In the genomic region with DNA sequence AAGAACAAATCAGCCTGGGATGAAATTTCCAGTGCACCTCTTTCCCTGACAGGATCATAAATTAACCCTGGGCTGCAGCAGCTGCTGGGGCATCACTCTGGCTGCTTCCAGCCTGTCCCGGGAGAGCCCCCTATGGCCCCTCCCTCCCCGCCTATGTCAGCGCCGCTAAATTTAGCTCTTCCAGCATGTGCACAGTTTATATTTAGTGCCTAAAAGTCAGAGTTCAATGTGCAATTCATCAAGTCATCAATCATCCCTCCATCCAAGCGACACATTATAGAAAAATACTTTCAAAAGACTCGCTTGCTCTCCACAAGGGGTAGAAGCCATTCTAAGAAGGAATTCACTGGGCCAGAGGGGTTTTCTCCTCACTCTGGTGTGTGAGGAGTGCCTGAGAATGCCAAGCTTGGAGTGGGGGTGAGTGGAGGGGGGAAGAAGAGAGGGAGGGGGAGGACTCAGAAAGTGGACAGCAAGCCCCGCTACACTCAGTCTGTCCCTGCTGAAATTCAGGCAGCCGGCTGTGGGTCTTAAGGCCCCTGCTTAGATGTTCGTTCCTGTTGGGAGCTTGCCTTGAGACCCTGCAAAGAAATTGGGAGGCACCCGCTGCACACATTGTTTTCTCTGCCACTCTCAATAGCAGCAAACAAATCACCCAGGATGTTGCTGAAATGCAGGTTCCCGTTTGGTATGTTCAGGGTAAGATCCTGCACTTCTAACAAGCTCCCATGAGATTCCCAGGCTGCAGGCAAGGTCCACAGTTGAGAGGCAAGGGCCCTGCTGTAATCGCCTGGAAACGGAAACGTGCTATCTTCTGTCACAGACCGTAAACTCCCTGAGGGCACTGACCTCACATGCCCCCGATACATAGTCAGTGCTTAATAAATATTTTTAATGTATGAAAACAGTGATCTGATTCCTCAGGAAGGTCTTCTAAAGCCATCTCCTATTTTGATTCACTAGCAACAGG, we compare ENCODE assay signal across 11 cellular contexts. TPM values are rescaled to one million over a fixed set of nuclear protein-coding genes. Genes with fewer than 3 reads are reported as not detected.
DNase-seq lines count a peak whose midpoint lies in the region; ATAC-seq, FAIRE-seq and TF ChIP-seq lines count a peak whose summit lies in the region.
"Had no signal": no experiment of that assay in that cellular context is flagged by ENCODE, and none has a peak within 500 bp of the region (broad histone marks: within the 10 kb centered on the region; RNA-seq: fewer than 3 reads in every experiment).

No MANE protein-coding gene starts in this region.

- H3K27ac ChIP-seq in ascending aorta (peak overlapping the region; percentile 72 to 73), small intestine (ENCODE audit: low read depth in 1 of 2, low read length in 1 of 2) (no peak overlapping the region), suprapubic skin (no peak overlapping the region)

- peak; percentile 44 for ATAC-seq in left lobe of liver
- no peak for ATAC-seq in GM18907 (IDR thresholded peaks at IDR 0.05; ENCODE audit: unreplicated experiment)

- 47 to 67% (median 56%) methylated on average over 16 of the region's 16 CpGs for WGBS in small intestine, 3 donors
- 45% methylated on average over 16 of the region's 16 CpGs for WGBS in suprapubic skin

- H3K4me1 ChIP-seq in ascending aorta = peaks cover 12 to 21% of the 10 kb centered on the region in 2 donors
- peaks cover 0 to 2% of the 10 kb centered on the region in 2 donors for H3K4me1 ChIP-seq in small intestine (ENCODE audit: control insufficient read depth in 2 of 2, insufficient read depth in 1 of 2, low read depth in 1 of 2, low read length in 1 of 2)
- H3K4me1 ChIP-seq in suprapubic skin = peaks cover 13% of the 10 kb centered on the region
- H3K4me1 ChIP-seq: Caco-2 had no signal

- intact Hi-C loops in ascending aorta (cut with DNase I) = loop anchor here (5.0 kb wide), 2 partner anchors 73 to 103 kb away; no protein-coding TSS in a partner anchor

- no peaks in the 10 kb centered on the region for H3K36me3 ChIP-seq in ascending aorta
- H3K36me3 ChIP-seq in small intestine (ENCODE audit: control insufficient read depth in 2 of 2, insufficient read depth in 2 of 2, low read length in 2 of 2) = no peaks in the 10 kb centered on the region
- H3K36me3 ChIP-seq in suprapubic skin = no peaks in the 10 kb centered on the region

- TF ChIP-seq POLR2A in suprapubic skin (IDR thresholded peaks at IDR 0.05) = no peak

- H3K27me3 ChIP-seq in ascending aorta = no peaks in the 10 kb centered on the region
- no peaks in the 10 kb centered on the region for H3K27me3 ChIP-seq in small intestine (ENCODE audit: control insufficient read depth in 2 of 2, insufficient read depth in 2 of 2, low read length in 2 of 2)
- H3K27me3 ChIP-seq in suprapubic skin = no peaks in the 10 kb centered on the region

- H3K9me3 Mint-ChIP-seq in immature natural killer cell = no peaks in the 10 kb centered on the region
- H3K9me3 Mint-ChIP-seq: activated T-cell treated with anti-CD3 and anti-CD28 coated beads, Interleukin-2, amount 50 U/mL, for 24 hours had no signal

- H3K36me3 Mint-ChIP-seq in immature natural killer cell = no peaks in the 10 kb centered on the region

- no peak for FAIRE-seq in small intestine (lab: Jason Lieb, UNC)

- peaks cover 6 to 7% (median 7%) of the 10 kb centered on the region in 3 donors for H3K27me3 Mint-ChIP-seq in immature natural killer cell (ENCODE audit: low read depth in 3 of 3)

- DNase-seq in NCI-H1694 (lab: John Stamatoyannopoulos, UW) (peak; percentile 91), ascending aorta (ENCODE audit: low spot score in 2 of 2) (peak in 1 of 2 donors; percentile 76), left lobe of liver (ENCODE audit: low spot score) (no peak), small intestine (peak; percentile 30), SW480 (ENCODE audit: low spot score) (no peak), suprapubic skin (ENCODE audit: low spot score in 2 of 2) (no peak), immature natural killer cell (no peak)
- DNase-seq: activated T-cell treated with anti-CD3 and anti-CD28 coated beads, Interleukin-2, amount 50 U/mL, for 24 hours; Caco-2 had no signal

- no peak overlapping the region for H3K27ac Mint-ChIP-seq in immature natural killer cell
- H3K27ac Mint-ChIP-seq: activated T-cell treated with anti-CD3 and anti-CD28 coated beads, Interleukin-2, amount 50 U/mL, for 24 hours had no signal

- H3K9me3 ChIP-seq in ascending aorta (no peaks in the 10 kb centered on the region), small intestine (ENCODE audit: control insufficient read depth, low read depth) (no peaks in the 10 kb centered on the region), suprapubic skin (no peaks in the 10 kb centered on the region)
- H3K9me3 ChIP-seq: Caco-2 had no signal

- H3K4me1 Mint-ChIP-seq in immature natural killer cell = no peaks in the 10 kb centered on the region

- H3K4me3 ChIP-seq in ascending aorta = peak overlapping the region in 1 of 2 donors; percentile 11
- no peak overlapping the region for H3K4me3 ChIP-seq in small intestine (ENCODE audit: low read depth in 1 of 2, low read length in 2 of 2)
- H3K4me3 ChIP-seq in suprapubic skin = no peak overlapping the region

- no peak for TF ChIP-seq EP300 in suprapubic skin (IDR thresholded peaks at IDR 0.05)

- TF ChIP-seq CTCF in ascending aorta (IDR thresholded peaks at IDR 0.05) (no peak), suprapubic skin (IDR thresholded peaks at IDR 0.05) (no peak)

- no peak overlapping the region for H3K4me3 Mint-ChIP-seq in immature natural killer cell
- H3K4me3 Mint-ChIP-seq: activated T-cell treated with anti-CD3 and anti-CD28 coated beads, Interleukin-2, amount 50 U/mL, for 24 hours had no signal

RNA-seq across cellular contexts. Expression of gene XCL1, which starts 37.6 kb away (rescaled TPM):
- total RNA-seq in ascending aorta (not detected), left lobe of liver (0.13 TPM), suprapubic skin (not detected)
- polyA plus RNA-seq in small intestine (under 1 TPM in 2 of 3 donors, not detected in 1; 0.21 to 0.54 TPM), immature natural killer cell (100 to 1,000 TPM in 1 of 3 donors, 10 to 100 TPM in 2; 40.1 to 123 (median 59.8) TPM)
- total RNA-seq: lung microvascular endothelial cell had no signal

Comparison
In these comparisons a context has a peak if more than half of its experiments do, and no peak if none do; other contexts are left out.
1. DNase-seq: peak in NCI-H1694 (single experiment) and small intestine (single experiment); none in left lobe of liver (single experiment), SW480 (single experiment), suprapubic skin (0 of 2) and immature natural killer cell (0 of 3).
2. H3K27ac ChIP-seq: peak in ascending aorta (2 of 2); none in small intestine (0 of 2) and suprapubic skin (single experiment).